10 cellular contexts compared by ENCODE assay signal in the genomic region with DNA sequence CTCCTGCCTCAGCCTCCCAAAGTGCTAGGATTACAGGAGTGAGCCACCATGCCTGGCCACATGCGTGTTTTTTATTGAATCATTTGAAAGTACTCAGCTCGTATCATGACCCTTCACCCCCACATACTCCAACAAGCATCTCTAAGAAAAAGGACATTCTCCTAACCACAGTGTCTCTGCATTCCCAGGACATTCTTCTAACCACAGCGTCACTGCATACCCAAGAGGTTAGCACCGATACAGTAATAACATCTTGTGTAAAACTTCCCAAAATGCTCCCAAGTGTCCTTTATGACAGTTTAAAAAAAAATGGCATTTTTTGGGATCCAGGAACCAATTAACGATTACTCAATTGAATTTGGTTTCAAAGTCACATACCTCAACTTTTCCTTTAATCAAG. TPM values are rescaled to one million over a fixed set of nuclear protein-coding genes. Genes with fewer than 3 reads are reported as not detected.
DNase-seq lines count a peak whose midpoint lies in the region; ATAC-seq and TF ChIP-seq lines count a peak whose summit lies in the region.
"Had no signal": no experiment of that assay in that cellular context is flagged by ENCODE, and none has a peak within 500 bp of the region (broad histone marks: within the 10 kb centered on the region; RNA-seq: fewer than 3 reads in every experiment).

No MANE protein-coding gene starts in this region.

- CTCF ChIA-PET in HCT116 (lab: Charles Lee): no interaction called here
- CTCF ChIA-PET in HEK293T (lab: Yijun Ruan, JAX): no interaction called here

- no TSS peak for BruUV-seq in HCT116 (replicated peaks; lab: Mats Ljungman, UMichigan)

- H3K9me3 ChIP-seq in HCT116 (ENCODE audit: control insufficient read depth in 1 of 2, insufficient read depth in 1 of 2, low read depth in 1 of 2, low read length in 2 of 2): no peaks in the 10 kb centered on the region
- H3K9me3 ChIP-seq in thyroid gland: no peaks in the 10 kb centered on the region
- H3K9me3 ChIP-seq: neutrophil had no signal

- no peak overlapping the region for H2AFZ ChIP-seq in HCT116 (ENCODE audit: low read depth, low read length, poor library complexity, severe bottlenecking)

- no peaks in the 10 kb centered on the region; the same call in 1 of the 2 replicates for H4K20me1 ChIP-seq in HCT116 (ENCODE audit: insufficient read depth)

- H3K79me2 ChIP-seq in HCT116 (ENCODE audit: insufficient read depth, low read length): peaks cover 75% of the 10 kb centered on the region

- TF ChIP-seq RAD21 in HCT116 (IDR thresholded peaks at IDR 0.05; ENCODE audit: low read depth): no peak

- peaks cover 53 to 89% of the 10 kb centered on the region in 2 experiments for H3K4me1 ChIP-seq in HCT116 (ENCODE audit: control insufficient read depth in 1 of 2, insufficient read depth in 2 of 2, low read length in 2 of 2)
- H3K4me1 ChIP-seq in thyroid gland: peaks cover 81 to 85% of the 10 kb centered on the region in 2 donors

- H3K4me2 ChIP-seq in HCT116 (ENCODE audit: low read length): peak overlapping the region; percentile 78

- intact Hi-C loops in HCT116 (cut with micrococcal nuclease) (loop anchor here (5.0 kb wide), 1 partner anchor 451 kb away; the partner anchor contains the start of gene ARF4), thyroid gland (cut with DNase I) (no loop called here)

- 70 to 75% methylated on average over 5 of the region's 5 CpGs for WGBS in thyroid gland, 2 donors

- no peak for TF ChIP-seq CTCF in HCT116 (IDR thresholded peaks at IDR 0.05 in 2 of 3, conservative IDR thresholded peaks at IDR 0.05 in 1 of 3; ENCODE audit: borderline replicate concordance in 1 of 3, insufficient read depth in 1 of 3, low read depth in 2 of 3, low read length in 2 of 3)
- no peak for TF ChIP-seq CTCF in thyroid gland (IDR thresholded peaks at IDR 0.05)

- no peak for DNase-seq in HCT116 (ENCODE audit: low read depth, low spot score)
- peak; percentile 86 for DNase-seq in astrocyte of the hippocampus (ENCODE audit: low read depth, low spot score)
- DNase-seq in kidney glomerular epithelial cell (lab: John Stamatoyannopoulos, UW): peak; percentile 54
- no peak for DNase-seq in thyroid gland
- no peak for DNase-seq in HEK293T (ENCODE audit: extremely low spot score)
- DNase-seq in OCI-M2 (lab: John Stamatoyannopoulos, UW; ENCODE audit: unreplicated experiment): no peak
- DNase-seq: activated naive CD4-positive, alpha-beta T cell treated with Interleukin-2 at 50 U/mL for 16 hours had no signal

- no peak for ATAC-seq in HCT116
- ATAC-seq in HG02885 (IDR thresholded peaks at IDR 0.05; ENCODE audit: poor library complexity, unreplicated experiment): no peak
- ATAC-seq in GM18498 (IDR thresholded peaks at IDR 0.05; ENCODE audit: unreplicated experiment): no peak

- H3K27ac ChIP-seq in HCT116 (ENCODE audit: low read depth, low read length): no peak overlapping the region
- peak overlapping the region; percentile 74 to 96 (median 93) for H3K27ac ChIP-seq in thyroid gland
- H3K27ac ChIP-seq: neutrophil had no signal

- H3K36me3 ChIP-seq in HCT116 (ENCODE audit: control insufficient read depth in 1 of 2, insufficient read depth in 2 of 2, low read length in 2 of 2) (no peaks in the 10 kb centered on the region), thyroid gland (no peaks in the 10 kb centered on the region)
- H3K36me3 ChIP-seq: neutrophil had no signal

- TF ChIP-seq POLR2A in HCT116 (IDR thresholded peaks at IDR 0.05; ENCODE audit: borderline replicate concordance, extremely low read depth, insufficient read depth, insufficient read length) (no peak), thyroid gland (IDR thresholded peaks at IDR 0.05) (no peak)

- H3K27me3 ChIP-seq in HCT116 (ENCODE audit: insufficient read depth, low read length) (no peaks in the 10 kb centered on the region), thyroid gland (no peaks in the 10 kb centered on the region)
- H3K27me3 ChIP-seq: neutrophil had no signal

- RAD21 ChIA-PET in HCT116 (lab: Charles Lee; ENCODE audit: low non-redundant PET in 1 of 2, low total read pairs in 2 of 2, uncharacterized antibody in 2 of 2, unreplicated experiment in 2 of 2): no interaction called here

- POLR2A ChIA-PET in HCT116 (lab: Charles Lee): no interaction called here
- POLR2A ChIA-PET in HEK293T (lab: Yijun Ruan, JAX): interaction anchor here (1.9 kb wide), 1 partner anchor 40 kb away, joined by 5 read pairs; the partner anchor contains the start of gene FLNB

- no peaks in the 10 kb centered on the region for H3K9me2 ChIP-seq in HCT116 (ENCODE audit: insufficient read depth)

- no peak overlapping the region for H3K4me3 ChIP-seq in HCT116 (replicated peaks in 1 of 2; ENCODE audit: low read depth in 1 of 2, low read length in 2 of 2)
- H3K4me3 ChIP-seq in thyroid gland (replicated peaks in 1 of 3): no peak overlapping the region

- H3K9ac ChIP-seq in HCT116 (ENCODE audit: low read length): peak overlapping the region; percentile 64; the same call in 1 of the 2 replicates

TF ChIP-seq in HCT116, 20 proteins besides CTCF, POLR2A, EP300 and RAD21 (continues in another document):
- TF ChIP-seq TCF7L2 (IDR thresholded peaks at IDR 0.05; ENCODE audit: borderline replicate concordance, extremely low read depth, insufficient read depth, insufficient read length) (no peak), EZH2 (IDR thresholded peaks at IDR 0.05) (no peak), ZNF274 (IDR thresholded peaks at IDR 0.05; ENCODE audit: low read depth, low read length) (no peak), EZH2phosphoT487 (IDR thresholded peaks at IDR 0.05; ENCODE audit: borderline replicate concordance) (no peak), CBX3 (IDR thresholded peaks at IDR 0.05; ENCODE audit: low read depth) (no peak), SRF (IDR thresholded peaks at IDR 0.05; ENCODE audit: low read depth) (no peak), SP1 (IDR thresholded peaks at IDR 0.05; ENCODE audit: low read depth) (no peak)
- TF ChIP-seq, protein P1, sequence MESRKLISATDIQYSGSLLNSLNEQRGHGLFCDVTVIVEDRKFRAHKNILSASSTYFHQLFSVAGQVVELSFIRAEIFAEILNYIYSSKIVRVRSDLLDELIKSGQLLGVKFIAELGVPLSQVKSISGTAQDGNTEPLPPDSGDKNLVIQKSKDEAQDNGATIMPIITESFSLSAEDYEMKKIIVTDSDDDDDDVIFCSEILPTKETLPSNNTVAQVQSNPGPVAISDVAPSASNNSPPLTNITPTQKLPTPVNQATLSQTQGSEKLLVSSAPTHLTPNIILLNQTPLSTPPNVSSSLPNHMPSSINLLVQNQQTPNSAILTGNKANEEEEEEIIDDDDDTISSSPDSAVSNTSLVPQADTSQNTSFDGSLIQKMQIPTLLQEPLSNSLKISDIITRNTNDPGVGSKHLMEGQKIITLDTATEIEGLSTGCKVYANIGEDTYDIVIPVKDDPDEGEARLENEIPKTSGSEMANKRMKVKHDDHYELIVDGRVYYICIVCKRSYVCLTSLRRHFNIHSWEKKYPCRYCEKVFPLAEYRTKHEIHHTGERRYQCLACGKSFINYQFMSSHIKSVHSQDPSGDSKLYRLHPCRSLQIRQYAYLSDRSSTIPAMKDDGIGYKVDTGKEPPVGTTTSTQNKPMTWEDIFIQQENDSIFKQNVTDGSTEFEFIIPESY (IDR thresholded peaks at IDR 0.05; ENCODE audit: extremely low read depth, insufficient replicate concordance, low read length): no peak
- TF ChIP-seq, protein P2, sequence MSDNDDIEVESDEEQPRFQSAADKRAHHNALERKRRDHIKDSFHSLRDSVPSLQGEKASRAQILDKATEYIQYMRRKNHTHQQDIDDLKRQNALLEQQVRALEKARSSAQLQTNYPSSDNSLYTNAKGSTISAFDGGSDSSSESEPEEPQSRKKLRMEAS (IDR thresholded peaks at IDR 0.05): no peak

TF ChIP-seq in HEK293T, 16 proteins besides CTCF, POLR2A, EP300 and RAD21:
- TF ChIP-seq FOXA1 (IDR thresholded peaks at IDR 0.05): no peak
- TF ChIP-seq SUZ12 (IDR thresholded peaks at IDR 0.05): no peak
- no peak for TF ChIP-seq FOXK2 (IDR thresholded peaks at IDR 0.05)
- TF ChIP-seq SP1 (IDR thresholded peaks at IDR 0.05): no peak
- no peak for TF ChIP-seq HDGF (IDR thresholded peaks at IDR 0.05; ENCODE audit: borderline replicate concordance)

RNA-seq across cellular contexts. Expression of gene FLNB, which starts 39.6 kb away (rescaled TPM):
- total RNA-seq in HCT116 (2021; ENCODE audit: unreplicated experiment) (116 TPM), thyroid gland (100 to 1,000 TPM; 164 to 258 (median 242) TPM)
- 149 and 179 TPM in 2 replicates for polyA plus RNA-seq in HCT116 (2012)

Comparison
In these comparisons a context has a peak if more than half of its experiments do, and no peak if none do; other contexts are left out.
1. DNase-seq: peak in astrocyte of the hippocampus (single experiment) and kidney glomerular epithelial cell (single experiment); none in HCT116 (single experiment), thyroid gland (0 of 2), HEK293T (single experiment) and OCI-M2 (single experiment).